8 cellular contexts compared by ENCODE assay signal in the genomic region with DNA sequence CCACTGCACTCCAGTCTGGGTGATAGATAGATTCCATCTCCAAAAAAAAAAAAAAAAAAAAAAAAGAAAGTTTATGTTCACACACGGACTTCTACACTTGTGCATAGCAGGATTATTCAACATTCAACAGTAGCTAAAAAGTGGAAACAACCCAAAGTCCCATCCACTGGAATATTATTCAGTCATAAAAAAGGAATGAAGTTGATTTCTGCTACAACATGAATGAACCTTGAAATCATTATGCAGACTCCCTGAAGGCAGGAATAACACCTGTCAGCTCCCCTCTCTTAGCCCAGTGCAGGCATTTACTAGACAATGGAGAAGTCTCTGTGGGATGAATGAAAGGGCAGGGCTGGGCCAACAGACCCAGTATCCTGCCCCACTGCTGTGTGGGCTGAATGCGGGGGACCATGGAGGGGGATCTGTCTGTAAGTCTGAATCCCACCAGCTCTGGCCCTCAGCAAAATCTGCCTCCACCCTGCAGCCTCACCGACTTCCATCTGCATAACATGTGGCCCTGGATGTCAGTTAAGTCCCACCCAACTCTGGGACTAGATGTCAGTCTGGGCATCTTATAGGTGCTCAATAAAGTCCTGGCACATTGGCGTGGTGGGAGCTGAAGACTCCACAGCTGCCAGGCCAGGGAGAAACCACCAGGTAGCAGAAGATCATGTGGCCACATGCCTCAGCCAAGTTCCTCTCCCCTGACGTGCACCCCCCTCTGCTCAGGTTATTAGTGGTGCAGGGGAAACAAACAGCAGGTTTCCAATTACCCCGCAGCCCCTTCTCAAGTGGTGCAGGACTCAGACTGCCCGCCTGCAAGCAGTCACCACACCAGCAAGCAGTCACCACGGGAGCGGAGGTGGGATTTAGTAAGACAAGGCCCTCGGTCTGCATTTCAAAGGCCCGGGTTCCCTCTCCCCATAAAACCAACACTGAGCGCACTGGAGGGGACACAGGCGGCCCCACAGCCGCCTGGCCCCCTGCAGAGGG. TPM values are rescaled to one million over a fixed set of nuclear protein-coding genes. Genes with fewer than 3 reads are reported as not detected.
A peak's percentile ranks its signal among the peaks of the same experiment; 100 is the strongest.
DNase-seq lines count a peak whose midpoint lies in the region; ATAC-seq and TF ChIP-seq lines count a peak whose summit lies in the region.

No MANE protein-coding gene starts in this region.

- no peaks in the 10 kb centered on the region for H3K27me3 Mint-ChIP-seq in dendritic cell treated with granulocyte-macrophage colony-stimulating factor and Interleukin-4, amounts not matched to agents 40 ng/mL and 50 ng/mL, for 4 days
- H3K27me3 Mint-ChIP-seq in neural progenitor cell (ENCODE audit: insufficient read depth, low read depth), result peaks cover 6% of the 10 kb centered on the region

- H3K4me1 ChIP-seq in neural progenitor cell, result peaks cover 67% of the 10 kb centered on the region

- peak overlapping the region; percentile 83 for H3K27ac Mint-ChIP-seq in dendritic cell treated with granulocyte-macrophage colony-stimulating factor and Interleukin-4, amounts not matched to agents 40 ng/mL and 50 ng/mL, for 4 days
- peak overlapping the region; percentile 92 for H3K27ac Mint-ChIP-seq in neural progenitor cell

- H4K20me1 ChIP-seq in neural progenitor cell (ENCODE audit: low read depth), result peaks cover 16% of the 10 kb centered on the region

- no peak overlapping the region for H3K4me3 Mint-ChIP-seq in dendritic cell treated with granulocyte-macrophage colony-stimulating factor and Interleukin-4, amounts not matched to agents 40 ng/mL and 50 ng/mL, for 4 days
- peak overlapping the region; percentile 78 for H3K4me3 Mint-ChIP-seq in neural progenitor cell

- H3K4me1 Mint-ChIP-seq in dendritic cell treated with granulocyte-macrophage colony-stimulating factor and Interleukin-4, amounts not matched to agents 40 ng/mL and 50 ng/mL, for 4 days (ENCODE audit: low read depth), result peaks cover 58% of the 10 kb centered on the region
- H3K4me1 Mint-ChIP-seq in neural progenitor cell, result peaks cover 56% of the 10 kb centered on the region

- H3K36me3 ChIP-seq in neural progenitor cell, result no peaks in the 10 kb centered on the region

- H3K27me3 ChIP-seq in neural progenitor cell, result no peaks in the 10 kb centered on the region

- H3K9ac ChIP-seq in neural progenitor cell, result no peak overlapping the region

- TF ChIP-seq CTCF in neural progenitor cell (IDR thresholded peaks at IDR 0.05), result no peak

- DNase-seq in DMS79 treated with DMSO at 0.1 percent for 48 hours (lab: John Stamatoyannopoulos, UW) (peak; percentile 40), NCI-H2171 treated with DMSO at 0.1 percent for 48 hours (lab: John Stamatoyannopoulos, UW) (peak; percentile 72), neural progenitor cell (ENCODE audit: low spot score) (peak; percentile 87), NOMO-1 treated with DMSO at 0.1 percent for 48 hours (lab: John Stamatoyannopoulos, UW; ENCODE audit: unreplicated experiment) (no peak), hepatic stellate cell (ENCODE audit: low spot score) (no peak)
- no peak for DNase-seq in NK-92 treated with Interleukin-12 subunit alpha and Interleukin-12 subunit beta, amount 100 ng/mL, for 24 hours (lab: John Stamatoyannopoulos, UW)

- no peak for ATAC-seq in HG03097 (IDR thresholded peaks at IDR 0.05; ENCODE audit: low FRiP score, unreplicated experiment)

- H3K9me3 ChIP-seq in neural progenitor cell (ENCODE audit: low read depth), result no peaks in the 10 kb centered on the region

- peaks cover 30% of the 10 kb centered on the region for H3K36me3 Mint-ChIP-seq in dendritic cell treated with granulocyte-macrophage colony-stimulating factor and Interleukin-4, amounts not matched to agents 40 ng/mL and 50 ng/mL, for 4 days (ENCODE audit: low read depth)
- no peaks in the 10 kb centered on the region for H3K36me3 Mint-ChIP-seq in neural progenitor cell

- peaks cover 82% of the 10 kb centered on the region for H3F3A ChIP-seq in neural progenitor cell (ENCODE audit: low read depth)

- peak overlapping the region; percentile 74 for H3K27ac ChIP-seq in neural progenitor cell

- intact Hi-C loops in dendritic cell treated with granulocyte-macrophage colony-stimulating factor and Interleukin-4, amounts not matched to agents 40 ng/mL and 50 ng/mL, for 4 days (cut with micrococcal nuclease), result no loop called here

- H3K4me2 ChIP-seq in neural progenitor cell, result peak overlapping the region; percentile 87

- H3K4me3 ChIP-seq in neural progenitor cell, result peak overlapping the region; percentile 23

- H3K9me3 Mint-ChIP-seq in dendritic cell treated with granulocyte-macrophage colony-stimulating factor and Interleukin-4, amounts not matched to agents 40 ng/mL and 50 ng/mL, for 4 days, result no peaks in the 10 kb centered on the region
- H3K9me3 Mint-ChIP-seq in neural progenitor cell, result no peaks in the 10 kb centered on the region

- H2AFZ ChIP-seq in neural progenitor cell (replicated peaks), result no peak overlapping the region

- H3K79me2 ChIP-seq in neural progenitor cell (ENCODE audit: low read depth), result peaks cover 10% of the 10 kb centered on the region

RNA-seq across cellular contexts. Expression of a gene that starts 8.9 kb away (rescaled TPM):
- total RNA-seq in neural progenitor cell (ENCODE audit: low replicate concordance), result 13.8 and 15.1 TPM in 2 replicates

Comparison
In these comparisons a context has a peak if more than half of its experiments do, and no peak if none do; other contexts are left out.
1. DNase-seq: peak in DMS79 treated with DMSO at 0.1 percent for 48 hours (single experiment), NCI-H2171 treated with DMSO at 0.1 percent for 48 hours (single experiment) and neural progenitor cell (single experiment); none in NOMO-1 treated with DMSO at 0.1 percent for 48 hours (single experiment), hepatic stellate cell (single experiment) and NK-92 treated with Interleukin-12 subunit alpha and Interleukin-12 subunit beta, amount 100 ng/mL, for 24 hours (single experiment).